Comparison of ENCODE assay signal across 17 cellular contexts in genomic region chr3:77917225-77917624, GRCh38.
DNase-seq lines count a peak whose midpoint lies in the region; ATAC-seq and TF ChIP-seq lines count a peak whose summit lies in the region.
"Had no signal": no experiment of that assay in that cellular context is flagged by ENCODE, and none has a peak within 500 bp of the region (broad histone marks: within the 10 kb centered on the region; RNA-seq: fewer than 3 reads in every experiment).

No MANE protein-coding gene starts in this region.

- ATAC-seq in psoas muscle: no peak
- ATAC-seq: K562 had no signal

- no peaks in the 10 kb centered on the region for H3K27me3 ChIP-seq in HUES48 (ENCODE audit: control insufficient read depth, insufficient read depth, low read length)
- H3K27me3 ChIP-seq in NT2/D1 (ENCODE audit: insufficient read depth, insufficient read length): no peaks in the 10 kb centered on the region
- no peaks in the 10 kb centered on the region for H3K27me3 ChIP-seq in iPS-18a (ENCODE audit: control insufficient read depth, insufficient read depth, low read length)
- no peaks in the 10 kb centered on the region for H3K27me3 ChIP-seq in psoas muscle (ENCODE audit: insufficient read depth in 3 of 3, low read length in 2 of 3)
- H3K27me3 ChIP-seq: BE2C had no signal

- H3K27ac ChIP-seq in HUES48 (ENCODE audit: low read depth, low read length) (peak overlapping the region; percentile 54), iPS-18a (ENCODE audit: low read length) (no peak overlapping the region), psoas muscle (no peak overlapping the region)

- intact Hi-C loops in psoas muscle (cut with DNase I): no loop called here

- H3K4me3 ChIP-seq in HUES48 (ENCODE audit: low read depth, low read length) (no peak overlapping the region), NT2/D1 (ENCODE audit: insufficient read length, low read depth) (no peak overlapping the region), iPS-18a (ENCODE audit: low read length) (peak overlapping the region; percentile 6), psoas muscle (no peak overlapping the region)
- H3K4me3 ChIP-seq: K562 had no signal

- no peaks in the 10 kb centered on the region for H3K36me3 ChIP-seq in HUES48 (ENCODE audit: control insufficient read depth, insufficient read depth, low read length)
- H3K36me3 ChIP-seq in NT2/D1 (ENCODE audit: insufficient read depth, insufficient read length, low read length): no peaks in the 10 kb centered on the region
- H3K36me3 ChIP-seq in iPS-18a (ENCODE audit: control insufficient read depth, low read depth, low read length): no peaks in the 10 kb centered on the region
- H3K36me3 ChIP-seq in psoas muscle (ENCODE audit: insufficient read depth in 1 of 2, low read depth in 1 of 2): no peaks in the 10 kb centered on the region
- H3K36me3 ChIP-seq: BE2C had no signal

- H3K9me3 ChIP-seq in HUES48 (ENCODE audit: control insufficient read depth, insufficient read depth, low read length) (peaks cover 36% of the 10 kb centered on the region), NT2/D1 (ENCODE audit: insufficient read depth, low read length) (peaks cover 29% of the 10 kb centered on the region), iPS-18a (ENCODE audit: control insufficient read depth, low read depth, low read length) (peaks cover 25% of the 10 kb centered on the region), psoas muscle (no peaks in the 10 kb centered on the region)
- H3K9me3 ChIP-seq: BE2C had no signal

- 62 to 79% (median 73%) methylated on average over 2 of the region's 2 CpGs for WGBS in psoas muscle, 3 donors

- H3K4me1 ChIP-seq in HUES48 (ENCODE audit: control insufficient read depth, insufficient read depth, low read length) (peaks cover 15% of the 10 kb centered on the region), NT2/D1 (ENCODE audit: insufficient read depth, insufficient read length) (no peaks in the 10 kb centered on the region), iPS-18a (ENCODE audit: control insufficient read depth, low read depth, low read length) (peaks cover 13% of the 10 kb centered on the region), psoas muscle (no peaks in the 10 kb centered on the region)
- H3K4me1 ChIP-seq: BE2C had no signal

- no peak for TF ChIP-seq CTCF in psoas muscle (IDR thresholded peaks at IDR 0.05)

- DNase-seq in NT2/D1 (ENCODE audit: low read depth, low spot score): peak; percentile 1
- DNase-seq in UCSD-AML1 (lab: John Stamatoyannopoulos, UW; ENCODE audit: unreplicated experiment): no peak
- no peak for DNase-seq in DMS 273 treated with DMSO at 0.1 percent for 48 hours (lab: John Stamatoyannopoulos, UW)
- DNase-seq in psoas muscle: no peak
- no peak for DNase-seq in HT-29 (ENCODE audit: low spot score)
- DNase-seq: ACHN; BE2C; C1 segment of cervical spinal cord; CD4-positive, CD25-positive, alpha-beta regulatory T cell; CD8-positive, alpha-beta memory T cell; COR-L47; GOT3; HCEC 1CT; IMR-90 had no signal

- H3K9ac ChIP-seq in HUES48 (ENCODE audit: low read depth, low read length) (no peak overlapping the region), NT2/D1 (ENCODE audit: insufficient read length, low read depth) (no peak overlapping the region), iPS-18a (ENCODE audit: low read length) (no peak overlapping the region)
